8 cellular contexts compared by ENCODE assay signal in the genomic region with DNA sequence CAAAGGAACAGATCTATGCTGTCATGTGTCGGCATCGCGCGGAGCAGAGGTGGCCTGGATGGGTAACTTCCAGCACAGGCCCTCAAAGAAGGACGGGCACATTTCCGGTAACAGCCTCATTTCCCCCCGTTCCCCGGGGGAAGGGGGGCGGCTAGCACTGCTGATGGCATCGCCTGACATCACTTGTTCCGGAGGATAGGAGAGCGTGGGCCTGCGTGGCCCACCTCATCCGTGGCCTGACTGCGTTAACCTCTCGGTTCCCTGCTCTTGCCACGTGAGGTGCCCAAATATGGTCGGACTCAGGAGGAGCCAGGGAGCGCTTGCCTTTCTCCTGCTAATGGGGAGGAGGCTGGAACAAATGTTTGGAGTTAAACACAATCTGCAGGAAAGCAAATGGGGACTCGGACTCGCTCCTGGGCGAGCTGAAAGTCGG. TPM values are rescaled to one million over a fixed set of nuclear protein-coding genes. Genes with fewer than 3 reads are reported as not detected.
A peak's percentile ranks its signal among the peaks of the same experiment; 100 is the strongest.
DNase-seq lines count a peak whose midpoint lies in the region; ATAC-seq and TF ChIP-seq lines count a peak whose summit lies in the region.

A gene with protein sequence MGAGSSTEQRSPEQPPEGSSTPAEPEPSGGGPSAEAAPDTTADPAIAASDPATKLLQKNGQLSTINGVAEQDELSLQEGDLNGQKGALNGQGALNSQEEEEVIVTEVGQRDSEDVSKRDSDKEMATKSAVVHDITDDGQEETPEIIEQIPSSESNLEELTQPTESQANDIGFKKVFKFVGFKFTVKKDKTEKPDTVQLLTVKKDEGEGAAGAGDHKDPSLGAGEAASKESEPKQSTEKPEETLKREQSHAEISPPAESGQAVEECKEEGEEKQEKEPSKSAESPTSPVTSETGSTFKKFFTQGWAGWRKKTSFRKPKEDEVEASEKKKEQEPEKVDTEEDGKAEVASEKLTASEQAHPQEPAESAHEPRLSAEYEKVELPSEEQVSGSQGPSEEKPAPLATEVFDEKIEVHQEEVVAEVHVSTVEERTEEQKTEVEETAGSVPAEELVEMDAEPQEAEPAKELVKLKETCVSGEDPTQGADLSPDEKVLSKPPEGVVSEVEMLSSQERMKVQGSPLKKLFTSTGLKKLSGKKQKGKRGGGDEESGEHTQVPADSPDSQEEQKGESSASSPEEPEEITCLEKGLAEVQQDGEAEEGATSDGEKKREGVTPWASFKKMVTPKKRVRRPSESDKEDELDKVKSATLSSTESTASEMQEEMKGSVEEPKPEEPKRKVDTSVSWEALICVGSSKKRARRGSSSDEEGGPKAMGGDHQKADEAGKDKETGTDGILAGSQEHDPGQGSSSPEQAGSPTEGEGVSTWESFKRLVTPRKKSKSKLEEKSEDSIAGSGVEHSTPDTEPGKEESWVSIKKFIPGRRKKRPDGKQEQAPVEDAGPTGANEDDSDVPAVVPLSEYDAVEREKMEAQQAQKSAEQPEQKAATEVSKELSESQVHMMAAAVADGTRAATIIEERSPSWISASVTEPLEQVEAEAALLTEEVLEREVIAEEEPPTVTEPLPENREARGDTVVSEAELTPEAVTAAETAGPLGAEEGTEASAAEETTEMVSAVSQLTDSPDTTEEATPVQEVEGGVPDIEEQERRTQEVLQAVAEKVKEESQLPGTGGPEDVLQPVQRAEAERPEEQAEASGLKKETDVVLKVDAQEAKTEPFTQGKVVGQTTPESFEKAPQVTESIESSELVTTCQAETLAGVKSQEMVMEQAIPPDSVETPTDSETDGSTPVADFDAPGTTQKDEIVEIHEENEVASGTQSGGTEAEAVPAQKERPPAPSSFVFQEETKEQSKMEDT (N-terminal part only) (plus strand): TSS at position 365 of the 433 bp plus-strand sequence. CDS start 596 bp downstream, outside the sequence.

- WGBS in GM23248 (ENCODE audit: low coverage in 1 of 2, low lambda C conversion rate in 2 of 2, missing lambda C conversion rate in 2 of 2), 2 experiments: 50 to 52% methylated on average over 23 of the region's 23 CpGs
- 57% methylated on average over 3 of the region's 23 CpGs; no CpG with 5 or more reads in 1 of the 2 donors for WGBS in gastroesophageal sphincter (ENCODE audit: low coverage in 1 of 2), 2 donors

- peak within 1 kb of the TSS; percentile 53 for H3K9ac ChIP-seq in GM23248

- ATAC-seq in gastroesophageal sphincter (peak; percentile 67), HG03025 (IDR thresholded peaks at IDR 0.05; ENCODE audit: low FRiP score, unreplicated experiment) (no peak)

- H3K36me3 ChIP-seq in GM23248 (ENCODE audit: low read depth) (no peaks in the 10 kb centered on the region), gastroesophageal sphincter (no peaks in the 10 kb centered on the region)

- H3K4me2 ChIP-seq in GM23248 (ENCODE audit: unreplicated experiment): peak within 1 kb of the TSS; percentile 94

- in situ Hi-C loops in GM23248 (cut with MboI): no loop called here

- TF ChIP-seq CTCF in gastroesophageal sphincter (IDR thresholded peaks at IDR 0.05) (no peak), GM10266 (IDR thresholded peaks at IDR 0.05; ENCODE audit: control insufficient read depth, insufficient read depth, low read depth, missing control alignments) (no peak)

- no peaks in the 10 kb centered on the region for H3K36me3 Mint-ChIP-seq in activated CD4-positive, alpha-beta memory T cell treated with anti-CD3 and anti-CD28 coated beads, Interleukin-2, amount 10 ng/mL, durations not matched to agents 7 days and 5 days (ENCODE audit: low read depth)

- no peaks in the 10 kb centered on the region for H3K27me3 ChIP-seq in GM23248 (replicated peaks; ENCODE audit: insufficient read depth)
- H3K27me3 ChIP-seq in gastroesophageal sphincter: no peaks in the 10 kb centered on the region

- H3K4me1 ChIP-seq in GM23248 (ENCODE audit: insufficient read depth): no peaks in the 10 kb centered on the region
- peaks cover 0 to 32% (median 0%) of the 10 kb centered on the region in 3 donors for H3K4me1 ChIP-seq in gastroesophageal sphincter

- peak within 1 kb of the TSS; percentile 74 for H3K4me3 Mint-ChIP-seq in activated CD4-positive, alpha-beta memory T cell treated with anti-CD3 and anti-CD28 coated beads, Interleukin-2, amount 10 ng/mL, durations not matched to agents 7 days and 5 days

- H3F3A ChIP-seq in GM23248 (ENCODE audit: insufficient read depth): peaks cover 8% of the 10 kb centered on the region; the same call in 1 of the 2 replicates

- no peaks in the 10 kb centered on the region for H4K20me1 ChIP-seq in GM23248 (ENCODE audit: insufficient read depth)

- CTCF ChIA-PET in activated CD4-positive, alpha-beta memory T cell treated with anti-CD3 and anti-CD28 coated beads, Interleukin-2, amount 10 ng/mL, durations not matched to agents 7 days and 5 days (lab: Charles Lee): interaction anchor here (1.5 kb wide), 1 partner anchor 85 kb away, joined by 3 read pairs; no protein-coding TSS in a partner anchor

- no peaks in the 10 kb centered on the region for H3K9me3 Mint-ChIP-seq in activated CD4-positive, alpha-beta memory T cell treated with anti-CD3 and anti-CD28 coated beads, Interleukin-2, amount 10 ng/mL, durations not matched to agents 7 days and 5 days

- H3K27me3 Mint-ChIP-seq in activated CD4-positive, alpha-beta memory T cell treated with anti-CD3 and anti-CD28 coated beads, Interleukin-2, amount 10 ng/mL, durations not matched to agents 7 days and 5 days: peaks cover 65% of the 10 kb centered on the region

- H3K4me3 ChIP-seq in GM23248 (peak within 1 kb of the TSS; percentile 80), gastroesophageal sphincter (peak within 1 kb of the TSS; percentile 89 to 94)

- POLR2A ChIA-PET in activated CD4-positive, alpha-beta memory T cell treated with anti-CD3 and anti-CD28 coated beads, Interleukin-2, amount 10 ng/mL, durations not matched to agents 7 days and 5 days (lab: Charles Lee): no interaction called here

- H3K79me2 ChIP-seq in GM23248 (ENCODE audit: insufficient read depth): no peaks in the 10 kb centered on the region

- DNase-seq in GM23248 (peak; percentile 54), nucleus accumbens (lab: John Stamatoyannopoulos, UW) (peak in 40 of 56 donors; percentile 4 to 78 (median 48)), NOMO-1 treated with DMSO at 0.1 percent for 48 hours (lab: John Stamatoyannopoulos, UW; ENCODE audit: unreplicated experiment) (no peak), GM10266 (ENCODE audit: extremely low spot score) (no peak), NCI-H446 (lab: John Stamatoyannopoulos, UW) (no peak)
- DNase-seq in activated CD4-positive, alpha-beta memory T cell treated with anti-CD3 and anti-CD28 coated beads, Interleukin-2, amount 10 ng/mL, durations not matched to agents 7 days and 5 days: no peak

- H3K27ac ChIP-seq in GM23248: no peak within 1 kb of the TSS
- H3K27ac ChIP-seq in gastroesophageal sphincter: peak within 1 kb of the TSS; percentile 90 to 97 (median 96)

- TF ChIP-seq EP300 in gastroesophageal sphincter (IDR thresholded peaks at IDR 0.05): no peak

- no peaks in the 10 kb centered on the region for H3K9me2 ChIP-seq in GM23248 (ENCODE audit: insufficient read depth)

- peaks cover 15% of the 10 kb centered on the region for H3K4me1 Mint-ChIP-seq in activated CD4-positive, alpha-beta memory T cell treated with anti-CD3 and anti-CD28 coated beads, Interleukin-2, amount 10 ng/mL, durations not matched to agents 7 days and 5 days

- no peaks in the 10 kb centered on the region for H3K9me3 ChIP-seq in GM23248 (ENCODE audit: low read depth)
- H3K9me3 ChIP-seq in gastroesophageal sphincter: no peaks in the 10 kb centered on the region

- H2AFZ ChIP-seq in GM23248: peak within 1 kb of the TSS; percentile 93

- no peak for TF ChIP-seq POLR2A in gastroesophageal sphincter (IDR thresholded peaks at IDR 0.05)

- H3K27ac Mint-ChIP-seq in activated CD4-positive, alpha-beta memory T cell treated with anti-CD3 and anti-CD28 coated beads, Interleukin-2, amount 10 ng/mL, durations not matched to agents 7 days and 5 days: no peak within 1 kb of the TSS

RNA-seq across cellular contexts. Expression of the gene that starts here (rescaled TPM):
- total RNA-seq in GM23248 (2014; rRNA removed; shearing (Covaris generic)): 15.2 and 15.7 TPM in 2 replicates
- 20.4 and 24.6 TPM in 2 replicates for polyA plus RNA-seq in GM23248 (2016; fragmentation: Nextera tagmentation; extraction: Ambion mirVana)
- 1 to 10 TPM in 1 of 2 experiments, under 1 TPM in 1; 0.78 to 1.1 TPM for total RNA-seq in activated CD4-positive, alpha-beta memory T cell treated with anti-CD3 and anti-CD28 coated beads, Interleukin-2, amount 10 ng/mL, durations not matched to agents 7 days and 5 days
- total RNA-seq in gastroesophageal sphincter: 100 to 1,000 TPM; 150 to 245 (median 185) TPM

Comparison
In these comparisons a context has a peak if more than half of its experiments do, and no peak if none do; other contexts are left out.
1. DNase-seq: peak in GM23248 (single experiment) and nucleus accumbens (40 of 56); none in activated CD4-positive, alpha-beta memory T cell treated with anti-CD3 and anti-CD28 coated beads, Interleukin-2, amount 10 ng/mL, durations not matched to agents 7 days and 5 days (single experiment), NOMO-1 treated with DMSO at 0.1 percent for 48 hours (single experiment), GM10266 (single experiment) and NCI-H446 (0 of 2).